In the genomic region with DNA sequence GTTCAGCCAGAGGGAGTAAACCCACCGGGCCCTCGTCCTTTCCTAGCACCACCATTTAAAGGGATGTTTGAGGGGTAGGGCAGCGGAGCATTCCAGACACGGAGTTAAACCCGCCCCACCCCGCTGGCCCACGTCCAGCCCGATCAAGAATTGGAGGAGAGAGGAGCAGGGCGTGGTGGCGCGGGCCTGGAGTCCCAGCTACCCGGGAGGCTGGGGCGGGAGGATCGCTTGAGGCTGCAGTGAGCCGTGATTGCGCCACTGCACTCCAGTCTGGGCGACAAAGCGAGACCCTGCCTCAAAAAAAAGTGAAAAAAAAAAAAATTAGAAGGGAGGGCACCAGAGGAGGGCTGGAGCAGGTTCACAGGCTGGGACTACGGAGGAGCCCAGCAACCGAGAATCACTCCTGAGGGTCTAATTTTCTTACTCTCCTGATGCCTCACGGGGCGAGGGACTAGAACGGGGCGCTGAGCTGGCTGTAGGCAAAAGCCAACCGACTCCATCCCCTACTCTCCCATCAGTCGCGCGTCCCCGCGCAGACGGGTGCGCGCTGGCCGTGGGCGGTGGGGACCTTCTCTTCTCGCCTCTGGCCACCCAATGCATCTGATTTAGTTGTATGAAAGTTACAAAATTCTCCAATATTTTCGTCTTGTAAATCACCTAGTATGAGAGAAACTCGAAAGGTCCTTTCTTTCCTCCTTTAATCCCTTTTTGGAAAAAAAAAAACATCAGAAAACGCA, we compare ENCODE assay signal across 8 cellular contexts. TPM values are rescaled to one million over a fixed set of nuclear protein-coding genes. Genes with fewer than 3 reads are reported as not detected.
DNase-seq lines count a peak whose midpoint lies in the region; ATAC-seq and TF ChIP-seq lines count a peak whose summit lies in the region.

No MANE protein-coding gene starts in this region.

- TF ChIP-seq CTCF in body of pancreas (IDR thresholded peaks at IDR 0.05) = no peak

- 8% methylated on average over 33 of the region's 39 CpGs for WGBS in HUES64
- 1 to 6% methylated on average over 27 to 39 of the region's 39 CpGs for WGBS in body of pancreas, 2 donors

- peaks cover 29 to 66% (median 50%) of the 10 kb centered on the region in 3 donors for H3K4me1 Mint-ChIP-seq in T-cell

- no peak for TF ChIP-seq POLR2A in body of pancreas (IDR thresholded peaks at IDR 0.05)

- H3K36me3 ChIP-seq in HUES64 (ENCODE audit: insufficient read depth, low read length) (no peaks in the 10 kb centered on the region), body of pancreas (replicated peaks in 1 of 2; ENCODE audit: insufficient read depth in 1 of 2, low read depth in 2 of 2) (no peaks in the 10 kb centered on the region), skeletal muscle satellite cell (ENCODE audit: insufficient read depth, low read length) (no peaks in the 10 kb centered on the region)

- H3K27ac Mint-ChIP-seq in T-cell = peak overlapping the region; percentile 98 to 99

- POLR2A ChIA-PET in T-cell (lab: Charles Lee) = interaction anchor here in 1 of 2 donors (0.6 kb wide), 1 partner anchor 273 kb away, joined by 3 read pairs; no protein-coding TSS in a partner anchor

- H3K4me3 ChIP-seq in HUES64 (ENCODE audit: low read length) (peak overlapping the region; percentile 70), body of pancreas (peak overlapping the region in 1 of 2 donors; percentile 28), skeletal muscle satellite cell (ENCODE audit: low read length) (peak overlapping the region; percentile 79)

- H3K9me3 ChIP-seq in HUES64 (ENCODE audit: insufficient read depth, low read depth, low read length) = no peaks in the 10 kb centered on the region
- H3K9me3 ChIP-seq in body of pancreas = no peaks in the 10 kb centered on the region
- no peaks in the 10 kb centered on the region for H3K9me3 ChIP-seq in skeletal muscle satellite cell (replicated peaks; ENCODE audit: low read length)

- H3K9me3 Mint-ChIP-seq in T-cell = no peaks in the 10 kb centered on the region

- H3K9ac ChIP-seq in HUES64 (ENCODE audit: low read depth, low read length) = peak overlapping the region; percentile 81
- peak overlapping the region; percentile 92 for H3K9ac ChIP-seq in skeletal muscle satellite cell (ENCODE audit: low read depth, low read length)

- H3K27me3 Mint-ChIP-seq in T-cell = no peaks in the 10 kb centered on the region

- ATAC-seq in T-cell (replicated peaks in 1 of 4) (peak in 3 of 4 experiments; percentile 9 to 18 (median 10)), body of pancreas (peak; percentile 50), HG03135 (IDR thresholded peaks at IDR 0.05; ENCODE audit: unreplicated experiment) (no peak)

- peak overlapping the region; percentile 94 for H3K4me2 ChIP-seq in skeletal muscle satellite cell (ENCODE audit: low read length)

- DNase-seq in NCI-H1436 (lab: John Stamatoyannopoulos, UW) (peak; percentile 26), NCI-H1436 treated with DMSO at 0.1 percent for 48 hours (lab: John Stamatoyannopoulos, UW) (no peak), T-cell (peak in 6 of 34 experiments; percentile 16 to 47 (median 32)), body of pancreas (peak; percentile 45 to 69 (median 54)), inferior parietal cortex (ENCODE audit: extremely low spot score) (peak; percentile 87)

- H3K36me3 Mint-ChIP-seq in T-cell = no peaks in the 10 kb centered on the region

- peak overlapping the region; percentile 93 to 95 (median 95) for H3K4me3 Mint-ChIP-seq in T-cell

- intact Hi-C loops in body of pancreas (cut with DNase I) = no loop called here

- no peaks in the 10 kb centered on the region for H3K27me3 ChIP-seq in HUES64 (ENCODE audit: insufficient read depth, low read length)
- no peaks in the 10 kb centered on the region for H3K27me3 ChIP-seq in body of pancreas
- H3K27me3 ChIP-seq in skeletal muscle satellite cell (ENCODE audit: control insufficient read depth, insufficient read depth, low read length) = no peaks in the 10 kb centered on the region

- H3K27ac ChIP-seq in HUES64 (ENCODE audit: low read depth, low read length) (peak overlapping the region; percentile 95), body of pancreas (peak overlapping the region; percentile 95 to 100 (median 97))

- CTCF ChIA-PET in T-cell (lab: Charles Lee) = interaction anchor here in 1 of 2 donors (0.6 kb wide), 1 partner anchor 147 kb away, joined by 3 read pairs; no protein-coding TSS in a partner anchor

- H3K4me1 ChIP-seq in HUES64 (ENCODE audit: insufficient read depth, low read length) (peaks cover 10% of the 10 kb centered on the region), body of pancreas (peaks cover 84% of the 10 kb centered on the region), skeletal muscle satellite cell (ENCODE audit: control insufficient read depth, insufficient read depth, low read length) (peaks cover 34% of the 10 kb centered on the region)

RNA-seq across cellular contexts. Expression of a gene that starts 6.1 kb away (rescaled TPM):
- 31.2 TPM for polyA plus RNA-seq in HUES64 (2013, experiment 1 of 2)
- 31.6 TPM for polyA plus RNA-seq in HUES64 (2013, experiment 2 of 2)
- total RNA-seq in T-cell (100 to 1,000 TPM in 1 of 5 donors, 10 to 100 TPM in 2, 1 to 10 TPM in 2; 6.3 to 105 (median 67.9) TPM), body of pancreas (100 to 1,000 TPM in 1 of 2 donors, 10 to 100 TPM in 1; 87.0 to 131 TPM)
- total RNA-seq in skeletal muscle satellite cell (2012; rRNA removed) = 104 and 107 TPM in 2 replicates

RNA-seq across cellular contexts. Expression of a gene that starts 6.1 kb away (rescaled TPM):
- polyA plus RNA-seq in HUES64 (2013, experiment 1 of 2) = 27.0 TPM
- polyA plus RNA-seq in HUES64 (2013, experiment 2 of 2) = 29.7 TPM
- 100 to 1,000 TPM in 1 of 5 donors, 10 to 100 TPM in 2, 1 to 10 TPM in 2; 8.8 to 117 (median 77.9) TPM for total RNA-seq in T-cell
- 10 to 100 TPM; 70.9 to 92.1 TPM for total RNA-seq in body of pancreas
- 42.2 and 44.6 TPM in 2 replicates for total RNA-seq in skeletal muscle satellite cell (2012; rRNA removed)

RNA-seq across cellular contexts. Expression of a gene that starts 6.4 kb away (rescaled TPM):
- 1.1 TPM for polyA plus RNA-seq in HUES64 (2013, experiment 1 of 2)
- polyA plus RNA-seq in HUES64 (2013, experiment 2 of 2) = 0.95 TPM
- total RNA-seq in T-cell (1 to 10 TPM; 2.8 to 8.5 (median 8.1) TPM), body of pancreas (1 to 10 TPM in 1 of 2 donors, under 1 TPM in 1; 0.33 to 1.0 TPM)
- 0.44 and 0.76 TPM in 2 replicates for total RNA-seq in skeletal muscle satellite cell (2012; rRNA removed)

RNA-seq across cellular contexts. Expression of a gene that starts 14.7 kb away (rescaled TPM):
- 110 TPM for polyA plus RNA-seq in HUES64 (2013, experiment 1 of 2)
- polyA plus RNA-seq in HUES64 (2013, experiment 2 of 2) = 114 TPM
- total RNA-seq in T-cell (10 to 100 TPM; 24.2 to 36.4 (median 30.6) TPM), body of pancreas (10 to 100 TPM; 21.0 to 22.4 TPM)
- 46.1 and 49.7 TPM in 2 replicates for total RNA-seq in skeletal muscle satellite cell (2012; rRNA removed)

RNA-seq across cellular contexts. Expression of a gene that starts 25.9 kb away (rescaled TPM):
- polyA plus RNA-seq in HUES64 (2013, experiment 1 of 2) = 86.0 TPM
- 86.9 TPM for polyA plus RNA-seq in HUES64 (2013, experiment 2 of 2)
- 10 to 100 TPM; 44.4 to 71.0 (median 62.5) TPM for total RNA-seq in T-cell
- total RNA-seq in body of pancreas = 10 to 100 TPM; 39.2 to 67.6 TPM
- 94.8 and 116 TPM in 2 replicates for total RNA-seq in skeletal muscle satellite cell (2012; rRNA removed)
